In genomic region chr19:35298561-35298972, GRCh38 we compare ENCODE assay signal across 1 cellular context.
A peak's percentile ranks its signal among the peaks of the same experiment; 100 is the strongest.
TF ChIP-seq lines count a peak whose summit lies in the region.

No MANE protein-coding gene starts in this region.

TF ChIP-seq in K562, 482 proteins besides CTCF, POLR2A, EP300 and RAD21 (continued from another document):
- TF ChIP-seq, protein P1, sequence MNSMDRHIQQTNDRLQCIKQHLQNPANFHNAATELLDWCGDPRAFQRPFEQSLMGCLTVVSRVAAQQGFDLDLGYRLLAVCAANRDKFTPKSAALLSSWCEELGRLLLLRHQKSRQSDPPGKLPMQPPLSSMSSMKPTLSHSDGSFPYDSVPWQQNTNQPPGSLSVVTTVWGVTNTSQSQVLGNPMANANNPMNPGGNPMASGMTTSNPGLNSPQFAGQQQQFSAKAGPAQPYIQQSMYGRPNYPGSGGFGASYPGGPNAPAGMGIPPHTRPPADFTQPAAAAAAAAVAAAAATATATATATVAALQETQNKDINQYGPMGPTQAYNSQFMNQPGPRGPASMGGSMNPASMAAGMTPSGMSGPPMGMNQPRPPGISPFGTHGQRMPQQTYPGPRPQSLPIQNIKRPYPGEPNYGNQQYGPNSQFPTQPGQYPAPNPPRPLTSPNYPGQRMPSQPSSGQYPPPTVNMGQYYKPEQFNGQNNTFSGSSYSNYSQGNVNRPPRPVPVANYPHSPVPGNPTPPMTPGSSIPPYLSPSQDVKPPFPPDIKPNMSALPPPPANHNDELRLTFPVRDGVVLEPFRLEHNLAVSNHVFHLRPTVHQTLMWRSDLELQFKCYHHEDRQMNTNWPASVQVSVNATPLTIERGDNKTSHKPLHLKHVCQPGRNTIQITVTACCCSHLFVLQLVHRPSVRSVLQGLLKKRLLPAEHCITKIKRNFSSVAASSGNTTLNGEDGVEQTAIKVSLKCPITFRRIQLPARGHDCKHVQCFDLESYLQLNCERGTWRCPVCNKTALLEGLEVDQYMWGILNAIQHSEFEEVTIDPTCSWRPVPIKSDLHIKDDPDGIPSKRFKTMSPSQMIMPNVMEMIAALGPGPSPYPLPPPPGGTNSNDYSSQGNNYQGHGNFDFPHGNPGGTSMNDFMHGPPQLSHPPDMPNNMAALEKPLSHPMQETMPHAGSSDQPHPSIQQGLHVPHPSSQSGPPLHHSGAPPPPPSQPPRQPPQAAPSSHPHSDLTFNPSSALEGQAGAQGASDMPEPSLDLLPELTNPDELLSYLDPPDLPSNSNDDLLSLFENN (IDR thresholded peaks at IDR 0.05; ENCODE audit: low read depth in 2 of 2, low read length in 2 of 2): no peak
- TF ChIP-seq LARP7 (IDR thresholded peaks at IDR 0.05) (0 out of 2 replicates have a peak, but pooled peaks have one; percentile 18), ZNF644 (tag; IDR thresholded peaks at IDR 0.05; ENCODE audit: low read depth) (no peak), MLLT1 (IDR thresholded peaks at IDR 0.05) (peak; percentile 42 to 72; a peak in 1 of 4 replicates), MTF1 (CRISPR knock-in tag; IDR thresholded peaks at IDR 0.05; ENCODE audit: borderline replicate concordance) (no peak), ESRRA (IDR thresholded peaks at IDR 0.05; ENCODE audit: borderline replicate concordance, low read depth) (no peak), TSC22D4 (tag; IDR thresholded peaks at IDR 0.05) (0 out of 2 replicates have a peak, but pooled peaks have one; percentile 6), DIDO1 (tag; IDR thresholded peaks at IDR 0.05; ENCODE audit: low read depth) (no peak), THRB (CRISPR knock-in tag; conservative IDR thresholded peaks at IDR 0.05) (no peak), BACH1 (tag; IDR thresholded peaks at IDR 0.05) (no peak), MXD1 (CRISPR knock-in tag; IDR thresholded peaks at IDR 0.05; ENCODE audit: borderline replicate concordance, poor library complexity, severe bottlenecking) (no peak), CREM (IDR thresholded peaks at IDR 0.05; ENCODE audit: low read depth) (no peak), NFIC (IDR thresholded peaks at IDR 0.05) (0 out of 2 replicates have a peak, but pooled peaks have one; percentile 4), ZBTB7A (IDR thresholded peaks at IDR 0.05; ENCODE audit: borderline replicate concordance, control insufficient read depth, low read depth, low read length) (no peak), HDGF (IDR thresholded peaks at IDR 0.05) (0 out of 2 replicates have a peak, but pooled peaks have one; percentile 18), ARID4B (CRISPR knock-in tag; IDR thresholded peaks at IDR 0.05) (no peak), RBM22 (IDR thresholded peaks at IDR 0.05; ENCODE audit: low read depth, low read length, poor library complexity, severe bottlenecking) (no peak), ZNF239 (CRISPR knock-in tag; IDR thresholded peaks at IDR 0.05) (no peak), XRCC4 (IDR thresholded peaks at IDR 0.05; ENCODE audit: extremely low read depth, insufficient read depth, insufficient read length) (no peak), RAD51 (IDR thresholded peaks at IDR 0.05; ENCODE audit: borderline replicate concordance, low read depth) (no peak), GATAD2B (IDR thresholded peaks at IDR 0.05; ENCODE audit: borderline replicate concordance) (no peak), MTA2 (IDR thresholded peaks at IDR 0.05; ENCODE audit: low read depth) (no peak), HDAC1 (IDR thresholded peaks at IDR 0.05) (no peak), FOXJ3 (CRISPR knock-in tag; IDR thresholded peaks at IDR 0.05) (no peak), ARNT (IDR thresholded peaks at IDR 0.05) (peak in 1 of 2 experiments; percentile 28; a peak in 1 of 4 replicates), PTRF (tag; IDR thresholded peaks at IDR 0.05) (no peak), XRCC5 (IDR thresholded peaks at IDR 0.05; ENCODE audit: low read depth, low read length) (no peak), CTBP1 (IDR thresholded peaks at IDR 0.05; ENCODE audit: borderline replicate concordance) (no peak), ZKSCAN1 (IDR thresholded peaks at IDR 0.05; ENCODE audit: low read depth, low read length) (no peak), SREBF2 (CRISPR knock-in tag; IDR thresholded peaks at IDR 0.05) (no peak), SMARCB1 (IDR thresholded peaks at IDR 0.05; ENCODE audit: insufficient read length, low read depth) (no peak), RBM34 (IDR thresholded peaks at IDR 0.05; ENCODE audit: borderline replicate concordance, insufficient read depth, low read length) (no peak), ATF7 (IDR thresholded peaks at IDR 0.05) (no peak), TEAD1 (CRISPR knock-in tag; IDR thresholded peaks at IDR 0.05) (no peak), NFE2L1 (tag; IDR thresholded peaks at IDR 0.05; ENCODE audit: borderline replicate concordance, low read depth) (no peak)
- TF ChIP-seq, protein P2, sequence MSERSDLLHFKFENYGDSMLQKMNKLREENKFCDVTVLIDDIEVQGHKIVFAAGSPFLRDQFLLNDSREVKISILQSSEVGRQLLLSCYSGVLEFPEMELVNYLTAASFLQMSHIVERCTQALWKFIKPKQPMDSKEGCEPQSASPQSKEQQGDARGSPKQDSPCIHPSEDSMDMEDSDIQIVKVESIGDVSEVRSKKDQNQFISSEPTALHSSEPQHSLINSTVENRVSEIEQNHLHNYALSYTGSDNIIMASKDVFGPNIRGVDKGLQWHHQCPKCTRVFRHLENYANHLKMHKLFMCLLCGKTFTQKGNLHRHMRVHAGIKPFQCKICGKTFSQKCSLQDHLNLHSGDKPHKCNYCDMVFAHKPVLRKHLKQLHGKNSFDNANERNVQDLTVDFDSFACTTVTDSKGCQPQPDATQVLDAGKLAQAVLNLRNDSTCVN (CRISPR knock-in tag; IDR thresholded peaks at IDR 0.05): 0 out of 2 replicates have a peak, but pooled peaks have one; percentile 56
- TF ChIP-seq, protein P3, sequence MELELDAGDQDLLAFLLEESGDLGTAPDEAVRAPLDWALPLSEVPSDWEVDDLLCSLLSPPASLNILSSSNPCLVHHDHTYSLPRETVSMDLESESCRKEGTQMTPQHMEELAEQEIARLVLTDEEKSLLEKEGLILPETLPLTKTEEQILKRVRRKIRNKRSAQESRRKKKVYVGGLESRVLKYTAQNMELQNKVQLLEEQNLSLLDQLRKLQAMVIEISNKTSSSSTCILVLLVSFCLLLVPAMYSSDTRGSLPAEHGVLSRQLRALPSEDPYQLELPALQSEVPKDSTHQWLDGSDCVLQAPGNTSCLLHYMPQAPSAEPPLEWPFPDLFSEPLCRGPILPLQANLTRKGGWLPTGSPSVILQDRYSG (tag; conservative IDR thresholded peaks at IDR 0.05; ENCODE audit: low read depth): no peak
- TF ChIP-seq, protein P4, sequence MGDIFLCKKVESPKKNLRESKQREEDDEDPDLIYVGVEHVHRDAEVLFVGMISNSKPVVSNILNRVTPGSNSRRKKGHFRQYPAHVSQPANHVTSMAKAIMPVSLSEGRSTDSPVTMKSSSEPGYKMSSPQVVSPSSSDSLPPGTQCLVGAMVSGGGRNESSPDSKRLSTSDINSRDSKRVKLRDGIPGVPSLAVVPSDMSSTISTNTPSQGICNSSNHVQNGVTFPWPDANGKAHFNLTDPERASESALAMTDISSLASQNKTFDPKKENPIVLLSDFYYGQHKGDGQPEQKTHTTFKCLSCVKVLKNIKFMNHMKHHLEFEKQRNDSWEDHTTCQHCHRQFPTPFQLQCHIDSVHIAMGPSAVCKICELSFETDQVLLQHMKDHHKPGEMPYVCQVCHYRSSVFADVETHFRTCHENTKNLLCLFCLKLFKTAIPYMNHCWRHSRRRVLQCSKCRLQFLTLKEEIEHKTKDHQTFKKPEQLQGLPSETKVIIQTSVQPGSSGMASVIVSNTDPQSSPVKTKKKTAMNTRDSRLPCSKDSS (IDR thresholded peaks at IDR 0.05; ENCODE audit: low read depth, partially characterized antibody): no peak
- TF ChIP-seq, protein P5, sequence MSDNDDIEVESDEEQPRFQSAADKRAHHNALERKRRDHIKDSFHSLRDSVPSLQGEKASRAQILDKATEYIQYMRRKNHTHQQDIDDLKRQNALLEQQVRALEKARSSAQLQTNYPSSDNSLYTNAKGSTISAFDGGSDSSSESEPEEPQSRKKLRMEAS (CRISPR knock-in tag; IDR thresholded peaks at IDR 0.05): no peak; the same call in 1 of the 2 replicates
- TF ChIP-seq, protein P6, sequence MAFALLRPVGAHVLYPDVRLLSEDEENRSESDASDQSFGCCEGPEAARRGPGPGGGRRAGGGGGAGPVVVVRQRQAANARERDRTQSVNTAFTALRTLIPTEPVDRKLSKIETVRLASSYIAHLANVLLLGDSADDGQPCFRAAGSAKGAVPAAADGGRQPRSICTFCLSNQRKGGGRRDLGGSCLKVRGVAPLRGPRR (CRISPR knock-in tag; IDR thresholded peaks at IDR 0.05): no peak
